In genomic region chr3:134608957-134609525, GRCh38 we compare ENCODE assay signal across 21 cellular contexts. TPM values are rescaled to one million over a fixed set of nuclear protein-coding genes. Genes with fewer than 3 reads are reported as not detected.
"Had no signal": no experiment of that assay in that cellular context is flagged by ENCODE, and none has a peak within 500 bp of the region (broad histone marks: within the 10 kb centered on the region; RNA-seq: fewer than 3 reads in every experiment).

No MANE protein-coding gene starts in this region.

- H3K9me3 Mint-ChIP-seq: nephron; stimulated activated memory B cell treated with anti-CD40 and anti-IgM and Interleukin-4, amounts not matched to agents 10 μg/mL and 1 μg/mL and 100 μg/mL, for 72 hours; stimulated activated naive CD8-positive, alpha-beta T cell treated with anti-CD3 and anti-CD28 coated beads, Interleukin-15, Interleukin-2, amounts not matched to agents 100 ng/mL and 50 ng/mL, for 24 hours had no signal

- DNase-seq: cerebellar nuclear complex; dermis blood vessel endothelial cell; erythroblast; foreskin melanocyte; kidney glomerular epithelial cell; mesendoderm; naive B cell; nucleus accumbens; psoas muscle; retina; right lobe of liver; stimulated activated CD4-positive, alpha-beta T cell treated with anti-CD3 and anti-CD28 coated beads, Interleukin-4, amount 100 ng/mL, for 24 hours; testis; transverse colon had no signal

- H3K36me3 Mint-ChIP-seq: naive B cell; stimulated activated memory B cell treated with anti-CD40 and anti-IgM and Interleukin-4, amounts not matched to agents 10 μg/mL and 1 μg/mL and 100 μg/mL, for 72 hours had no signal

- H3K9me3 ChIP-seq: pancreas, psoas muscle, right lobe of liver, testis, transverse colon had no signal

- H3K4me3 ChIP-seq: hepatocyte, pancreas, psoas muscle, right lobe of liver, testis, transverse colon had no signal

- H3K4me1 ChIP-seq: pancreas, right lobe of liver, testis, transverse colon had no signal

- H3K4me3 Mint-ChIP-seq: naive B cell; nephron; stimulated activated memory B cell treated with anti-CD40 and anti-IgM and Interleukin-4, amounts not matched to agents 10 μg/mL and 1 μg/mL and 100 μg/mL, for 72 hours; stimulated activated naive CD8-positive, alpha-beta T cell treated with anti-CD3 and anti-CD28 coated beads, Interleukin-15, Interleukin-2, amounts not matched to agents 100 ng/mL and 50 ng/mL, for 24 hours had no signal

- H3K27ac ChIP-seq: hepatocyte, pancreas, psoas muscle, right lobe of liver, testis, transverse colon had no signal

- H3K36me3 ChIP-seq: pancreas, right lobe of liver, transverse colon had no signal

- ATAC-seq: pancreas; psoas muscle; right lobe of liver; stimulated activated memory B cell treated with anti-CD40 and anti-IgM and Interleukin-4, amounts not matched to agents 10 μg/mL and 1 μg/mL and 100 μg/mL, for 72 hours had no signal

- H3K27me3 ChIP-seq: hepatocyte, pancreas, right lobe of liver, testis, transverse colon had no signal

- H3K27ac Mint-ChIP-seq: naive B cell; nephron; stimulated activated memory B cell treated with anti-CD40 and anti-IgM and Interleukin-4, amounts not matched to agents 10 μg/mL and 1 μg/mL and 100 μg/mL, for 72 hours; stimulated activated naive CD8-positive, alpha-beta T cell treated with anti-CD3 and anti-CD28 coated beads, Interleukin-15, Interleukin-2, amounts not matched to agents 100 ng/mL and 50 ng/mL, for 24 hours had no signal

- H3K4me1 Mint-ChIP-seq: naive B cell; stimulated activated memory B cell treated with anti-CD40 and anti-IgM and Interleukin-4, amounts not matched to agents 10 μg/mL and 1 μg/mL and 100 μg/mL, for 72 hours had no signal

RNA-seq across cellular contexts. Expression of gene KY, which starts 41.8 kb away (rescaled TPM):
- total RNA-seq: dermis blood vessel endothelial cell, endothelial cell of umbilical vein, lung microvascular endothelial cell, right lobe of liver had no signal
